Comparison of ENCODE assay signal across 22 cellular contexts in the genomic region with DNA sequence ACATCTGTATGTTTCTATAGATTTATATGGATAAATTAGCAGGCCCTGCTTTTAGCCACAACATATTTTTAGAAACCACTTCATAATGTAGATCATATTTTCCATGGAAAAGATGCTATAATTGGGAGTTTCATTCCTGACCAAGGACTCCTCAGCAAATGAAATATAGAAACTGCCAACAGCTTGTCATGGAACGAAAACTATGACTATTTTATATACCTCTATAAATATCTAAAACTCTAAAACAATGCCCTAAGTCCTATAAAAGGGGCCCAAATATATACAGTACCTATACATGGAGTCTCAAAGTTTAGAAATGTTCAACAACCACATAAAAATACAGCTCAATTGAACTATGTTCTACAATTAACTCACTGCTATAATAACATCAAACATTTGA.
"Had no signal": no experiment of that assay in that cellular context is flagged by ENCODE, and none has a peak within 500 bp of the region (broad histone marks: within the 10 kb centered on the region; RNA-seq: fewer than 3 reads in every experiment).

No MANE protein-coding gene starts in this region.

- H3K36me3 Mint-ChIP-seq: neural progenitor cell had no signal

- H3K36me3 ChIP-seq: neural progenitor cell, ovary, right atrium auricular region, sigmoid colon, thoracic aorta had no signal

- DNase-seq: cortex of kidney; dorsolateral prefrontal cortex; effector CD8-positive, alpha-beta T cell; foreskin melanocyte; head of caudate nucleus; left colon; left ventricle myocardium superior; mesenchymal stem cell; midbrain; nucleus accumbens; ovary; sigmoid colon; stimulated activated CD4-positive, alpha-beta T cell treated with anti-CD3 and anti-CD28 coated beads, Interleukin-12 subunit alpha, Interleukin-12 subunit beta, amount 100 ng/mL, for 4 hours; stimulated activated naive CD4-positive, alpha-beta T cell treated with Interleukin-2 at 50 U/mL for 16 hours; trophoblast cell had no signal

- ATAC-seq: left colon; left ventricle myocardium superior; natural killer cell treated with Interleukin-12 subunit alpha and Interleukin-12 subunit beta and Interleukin-15 and Interleukin-18, amount 100 ng/mL, for 72 hours had no signal

- H3K4me3 ChIP-seq: dorsolateral prefrontal cortex, hepatocyte, lung, neural progenitor cell, ovary, right atrium auricular region, sigmoid colon, skin epidermis, thoracic aorta had no signal

- H3K4me1 ChIP-seq: right atrium auricular region, sigmoid colon had no signal

- H3K27me3 ChIP-seq: dorsolateral prefrontal cortex, hepatocyte, neural progenitor cell, ovary, right atrium auricular region, sigmoid colon had no signal

- H3K9me3 Mint-ChIP-seq: natural killer cell treated with Interleukin-12 subunit alpha and Interleukin-12 subunit beta and Interleukin-15 and Interleukin-18, amount 100 ng/mL, for 72 hours; neural progenitor cell had no signal

- H3K4me3 Mint-ChIP-seq: natural killer cell treated with Interleukin-12 subunit alpha and Interleukin-12 subunit beta and Interleukin-15 and Interleukin-18, amount 100 ng/mL, for 72 hours; neural progenitor cell had no signal

- H3K27ac ChIP-seq: hepatocyte, neural progenitor cell, ovary, right atrium auricular region, sigmoid colon, skin epidermis had no signal

- H3K27ac Mint-ChIP-seq: natural killer cell treated with Interleukin-12 subunit alpha and Interleukin-12 subunit beta and Interleukin-15 and Interleukin-18, amount 100 ng/mL, for 72 hours; neural progenitor cell had no signal

- H3K9me3 ChIP-seq: ovary, right atrium auricular region, sigmoid colon, thoracic aorta had no signal
